1 cellular context compared by ENCODE assay signal in genomic region chr2:98759338-98759737, GRCh38.
A peak's percentile ranks its signal among the peaks of the same experiment; 100 is the strongest.
TF ChIP-seq lines count a peak whose summit lies in the region.

No MANE protein-coding gene starts in this region.

TF ChIP-seq in GM12878, 131 proteins besides CTCF, POLR2A, EP300 and RAD21 (continued from another document):
- no peak for TF ChIP-seq SUZ12 (IDR thresholded peaks at IDR 0.05; ENCODE audit: unreplicated experiment)
- no peak for TF ChIP-seq BACH1 (IDR thresholded peaks at IDR 0.05; ENCODE audit: borderline replicate concordance)
- no peak for TF ChIP-seq CEBPZ (IDR thresholded peaks at IDR 0.05; ENCODE audit: low read depth, low read length)
- TF ChIP-seq ZSCAN29 (IDR thresholded peaks at IDR 0.05), result no peak
- TF ChIP-seq BCL11A (IDR thresholded peaks at IDR 0.05; ENCODE audit: low read depth, low read length), result 0 out of 2 replicates have a peak, but pooled peaks have one; percentile 5
- no peak for TF ChIP-seq TCF3 (IDR thresholded peaks at IDR 0.05; ENCODE audit: borderline replicate concordance, insufficient read depth, low read depth, low read length)
- TF ChIP-seq NFXL1 (IDR thresholded peaks at IDR 0.05; ENCODE audit: borderline replicate concordance), result no peak
- no peak for TF ChIP-seq RCOR1 (conservative IDR thresholded peaks at IDR 0.05; ENCODE audit: low read depth, low read length)
- 0 out of 2 replicates have a peak, but pooled peaks have one; percentile 29 for TF ChIP-seq BMI1 (IDR thresholded peaks at IDR 0.05; ENCODE audit: borderline replicate concordance)
- peak; percentile 76 for TF ChIP-seq RELB (IDR thresholded peaks at IDR 0.05; ENCODE audit: low read depth)
- TF ChIP-seq CREB1 (IDR thresholded peaks at IDR 0.05; ENCODE audit: low read depth), result no peak
- no peak for TF ChIP-seq ZBED1 (IDR thresholded peaks at IDR 0.05; ENCODE audit: borderline replicate concordance)
- TF ChIP-seq IKZF1 (conservative IDR thresholded peaks at IDR 0.05), result peak; percentile 59
